Comparison of ENCODE assay signal across 8 cellular contexts in genomic region chr4:154341448-154341847, GRCh38.
"Had no signal": no experiment of that assay in that cellular context is flagged by ENCODE, and none has a peak within 500 bp of the region (broad histone marks: within the 10 kb centered on the region; RNA-seq: fewer than 3 reads in every experiment).

No MANE protein-coding gene starts in this region.

- ATAC-seq: GM12878 had no signal

- DNase-seq: GDM1, GF-D8 had no signal

- FAIRE-seq: G401.6, GM12878, GM12891, GM12892, GM18507, GM19239 had no signal

- H3K4me3 ChIP-seq: GM12878 had no signal
